Comparison of ENCODE assay signal across 1 cellular context in the genomic region with DNA sequence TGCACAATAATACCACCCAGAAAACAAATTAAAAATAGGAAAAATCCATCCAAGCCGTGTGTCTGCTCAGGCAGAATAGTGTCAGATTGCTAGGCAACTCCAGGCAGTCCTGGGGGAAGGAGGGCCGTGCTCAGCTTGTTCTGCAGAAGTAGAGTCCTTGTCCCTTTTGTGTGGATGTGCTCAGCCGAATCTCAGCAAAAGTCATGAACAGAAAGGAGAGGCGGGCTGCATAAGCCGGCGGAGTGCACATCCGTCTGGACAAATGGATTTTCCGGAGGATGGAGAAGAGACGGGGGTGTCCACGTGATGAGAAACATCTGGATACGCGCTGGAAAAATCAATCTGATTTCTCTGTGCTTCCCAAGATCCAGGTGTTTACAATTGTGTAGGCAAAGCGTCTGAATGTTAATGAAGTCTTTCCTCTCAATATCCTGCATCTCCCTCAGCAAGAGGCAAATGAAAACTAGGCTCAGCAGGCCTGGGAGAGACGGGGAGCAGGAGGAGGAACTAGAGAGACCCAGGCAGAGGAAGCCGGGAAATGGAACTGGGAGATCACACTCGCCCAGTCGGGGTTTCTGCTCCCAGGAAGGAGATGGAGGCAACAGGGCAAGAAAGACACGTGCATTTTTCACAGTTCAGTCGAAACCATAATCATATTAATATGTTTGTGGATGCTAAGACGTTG.
TF ChIP-seq lines count a peak whose summit lies in the region.

No MANE protein-coding gene starts in this region.

TF ChIP-seq in GM23338, 12 proteins besides CTCF, POLR2A, EP300 and RAD21 (continued from another document):
- TF ChIP-seq, protein P1, sequence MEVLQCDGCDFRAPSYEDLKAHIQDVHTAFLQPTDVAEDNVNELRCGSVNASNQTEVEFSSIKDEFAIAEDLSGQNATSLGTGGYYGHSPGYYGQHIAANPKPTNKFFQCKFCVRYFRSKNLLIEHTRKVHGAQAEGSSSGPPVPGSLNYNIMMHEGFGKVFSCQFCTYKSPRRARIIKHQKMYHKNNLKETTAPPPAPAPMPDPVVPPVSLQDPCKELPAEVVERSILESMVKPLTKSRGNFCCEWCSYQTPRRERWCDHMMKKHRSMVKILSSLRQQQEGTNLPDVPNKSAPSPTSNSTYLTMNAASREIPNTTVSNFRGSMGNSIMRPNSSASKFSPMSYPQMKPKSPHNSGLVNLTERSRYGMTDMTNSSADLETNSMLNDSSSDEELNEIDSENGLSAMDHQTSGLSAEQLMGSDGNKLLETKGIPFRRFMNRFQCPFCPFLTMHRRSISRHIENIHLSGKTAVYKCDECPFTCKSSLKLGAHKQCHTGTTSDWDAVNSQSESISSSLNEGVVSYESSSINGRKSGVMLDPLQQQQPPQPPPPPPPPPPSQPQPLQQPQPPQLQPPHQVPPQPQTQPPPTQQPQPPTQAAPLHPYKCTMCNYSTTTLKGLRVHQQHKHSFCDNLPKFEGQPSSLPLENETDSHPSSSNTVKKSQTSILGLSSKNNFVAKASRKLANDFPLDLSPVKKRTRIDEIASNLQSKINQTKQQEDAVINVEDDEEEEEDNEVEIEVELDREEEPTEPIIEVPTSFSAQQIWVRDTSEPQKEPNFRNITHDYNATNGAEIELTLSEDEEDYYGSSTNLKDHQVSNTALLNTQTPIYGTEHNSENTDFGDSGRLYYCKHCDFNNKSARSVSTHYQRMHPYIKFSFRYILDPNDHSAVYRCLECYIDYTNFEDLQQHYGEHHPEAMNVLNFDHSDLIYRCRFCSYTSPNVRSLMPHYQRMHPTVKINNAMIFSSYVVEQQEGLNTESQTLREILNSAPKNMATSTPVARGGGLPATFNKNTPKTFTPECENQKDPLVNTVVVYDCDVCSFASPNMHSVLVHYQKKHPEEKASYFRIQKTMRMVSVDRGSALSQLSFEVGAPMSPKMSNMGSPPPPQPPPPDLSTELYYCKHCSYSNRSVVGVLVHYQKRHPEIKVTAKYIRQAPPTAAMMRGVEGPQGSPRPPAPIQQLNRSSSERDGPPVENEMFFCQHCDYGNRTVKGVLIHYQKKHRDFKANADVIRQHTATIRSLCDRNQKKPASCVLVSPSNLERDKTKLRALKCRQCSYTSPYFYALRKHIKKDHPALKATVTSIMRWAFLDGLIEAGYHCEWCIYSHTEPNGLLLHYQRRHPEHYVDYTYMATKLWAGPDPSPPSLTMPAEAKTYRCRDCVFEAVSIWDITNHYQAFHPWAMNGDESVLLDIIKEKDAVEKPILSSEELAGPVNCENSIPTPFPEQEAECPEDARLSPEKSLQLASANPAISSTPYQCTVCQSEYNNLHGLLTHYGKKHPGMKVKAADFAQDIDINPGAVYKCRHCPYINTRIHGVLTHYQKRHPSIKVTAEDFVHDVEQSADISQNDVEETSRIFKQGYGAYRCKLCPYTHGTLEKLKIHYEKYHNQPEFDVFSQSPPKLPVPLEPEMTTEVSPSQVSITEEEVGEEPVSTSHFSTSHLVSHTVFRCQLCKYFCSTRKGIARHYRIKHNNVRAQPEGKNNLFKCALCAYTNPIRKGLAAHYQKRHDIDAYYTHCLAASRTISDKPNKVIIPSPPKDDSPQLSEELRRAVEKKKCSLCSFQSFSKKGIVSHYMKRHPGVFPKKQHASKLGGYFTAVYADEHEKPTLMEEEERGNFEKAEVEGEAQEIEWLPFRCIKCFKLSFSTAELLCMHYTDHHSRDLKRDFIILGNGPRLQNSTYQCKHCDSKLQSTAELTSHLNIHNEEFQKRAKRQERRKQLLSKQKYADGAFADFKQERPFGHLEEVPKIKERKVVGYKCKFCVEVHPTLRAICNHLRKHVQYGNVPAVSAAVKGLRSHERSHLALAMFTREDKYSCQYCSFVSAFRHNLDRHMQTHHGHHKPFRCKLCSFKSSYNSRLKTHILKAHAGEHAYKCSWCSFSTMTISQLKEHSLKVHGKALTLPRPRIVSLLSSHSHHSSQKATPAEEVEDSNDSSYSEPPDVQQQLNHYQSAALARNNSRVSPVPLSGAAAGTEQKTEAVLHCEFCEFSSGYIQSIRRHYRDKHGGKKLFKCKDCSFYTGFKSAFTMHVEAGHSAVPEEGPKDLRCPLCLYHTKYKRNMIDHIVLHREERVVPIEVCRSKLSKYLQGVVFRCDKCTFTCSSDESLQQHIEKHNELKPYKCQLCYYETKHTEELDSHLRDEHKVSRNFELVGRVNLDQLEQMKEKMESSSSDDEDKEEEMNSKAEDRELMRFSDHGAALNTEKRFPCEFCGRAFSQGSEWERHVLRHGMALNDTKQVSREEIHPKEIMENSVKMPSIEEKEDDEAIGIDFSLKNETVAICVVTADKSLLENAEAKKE (CRISPR knock-in tag; IDR thresholded peaks at IDR 0.05), result no peak
- TF ChIP-seq NANOG (IDR thresholded peaks at IDR 0.05; ENCODE audit: borderline replicate concordance), result no peak
- TF ChIP-seq CREB1 (CRISPR knock-in tag; IDR thresholded peaks at IDR 0.05; ENCODE audit: low read depth), result no peak
- TF ChIP-seq JUNB (IDR thresholded peaks at IDR 0.05; ENCODE audit: unreplicated experiment), result no peak
- TF ChIP-seq EZH2 (IDR thresholded peaks at IDR 0.05; ENCODE audit: low read depth, unreplicated experiment), result no peak
- TF ChIP-seq ZNF331 (CRISPR knock-in tag; IDR thresholded peaks at IDR 0.05; ENCODE audit: low read depth), result no peak
- TF ChIP-seq, protein P2, sequence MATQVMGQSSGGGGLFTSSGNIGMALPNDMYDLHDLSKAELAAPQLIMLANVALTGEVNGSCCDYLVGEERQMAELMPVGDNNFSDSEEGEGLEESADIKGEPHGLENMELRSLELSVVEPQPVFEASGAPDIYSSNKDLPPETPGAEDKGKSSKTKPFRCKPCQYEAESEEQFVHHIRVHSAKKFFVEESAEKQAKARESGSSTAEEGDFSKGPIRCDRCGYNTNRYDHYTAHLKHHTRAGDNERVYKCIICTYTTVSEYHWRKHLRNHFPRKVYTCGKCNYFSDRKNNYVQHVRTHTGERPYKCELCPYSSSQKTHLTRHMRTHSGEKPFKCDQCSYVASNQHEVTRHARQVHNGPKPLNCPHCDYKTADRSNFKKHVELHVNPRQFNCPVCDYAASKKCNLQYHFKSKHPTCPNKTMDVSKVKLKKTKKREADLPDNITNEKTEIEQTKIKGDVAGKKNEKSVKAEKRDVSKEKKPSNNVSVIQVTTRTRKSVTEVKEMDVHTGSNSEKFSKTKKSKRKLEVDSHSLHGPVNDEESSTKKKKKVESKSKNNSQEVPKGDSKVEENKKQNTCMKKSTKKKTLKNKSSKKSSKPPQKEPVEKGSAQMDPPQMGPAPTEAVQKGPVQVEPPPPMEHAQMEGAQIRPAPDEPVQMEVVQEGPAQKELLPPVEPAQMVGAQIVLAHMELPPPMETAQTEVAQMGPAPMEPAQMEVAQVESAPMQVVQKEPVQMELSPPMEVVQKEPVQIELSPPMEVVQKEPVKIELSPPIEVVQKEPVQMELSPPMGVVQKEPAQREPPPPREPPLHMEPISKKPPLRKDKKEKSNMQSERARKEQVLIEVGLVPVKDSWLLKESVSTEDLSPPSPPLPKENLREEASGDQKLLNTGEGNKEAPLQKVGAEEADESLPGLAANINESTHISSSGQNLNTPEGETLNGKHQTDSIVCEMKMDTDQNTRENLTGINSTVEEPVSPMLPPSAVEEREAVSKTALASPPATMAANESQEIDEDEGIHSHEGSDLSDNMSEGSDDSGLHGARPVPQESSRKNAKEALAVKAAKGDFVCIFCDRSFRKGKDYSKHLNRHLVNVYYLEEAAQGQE (IDR thresholded peaks at IDR 0.05; ENCODE audit: unreplicated experiment), result no peak
- TF ChIP-seq, protein P3, sequence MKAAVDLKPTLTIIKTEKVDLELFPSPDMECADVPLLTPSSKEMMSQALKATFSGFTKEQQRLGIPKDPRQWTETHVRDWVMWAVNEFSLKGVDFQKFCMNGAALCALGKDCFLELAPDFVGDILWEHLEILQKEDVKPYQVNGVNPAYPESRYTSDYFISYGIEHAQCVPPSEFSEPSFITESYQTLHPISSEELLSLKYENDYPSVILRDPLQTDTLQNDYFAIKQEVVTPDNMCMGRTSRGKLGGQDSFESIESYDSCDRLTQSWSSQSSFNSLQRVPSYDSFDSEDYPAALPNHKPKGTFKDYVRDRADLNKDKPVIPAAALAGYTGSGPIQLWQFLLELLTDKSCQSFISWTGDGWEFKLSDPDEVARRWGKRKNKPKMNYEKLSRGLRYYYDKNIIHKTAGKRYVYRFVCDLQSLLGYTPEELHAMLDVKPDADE (IDR thresholded peaks at IDR 0.05), result no peak
- TF ChIP-seq EZH2phosphoT487 (IDR thresholded peaks at IDR 0.05; ENCODE audit: unreplicated experiment), result no peak
